In genomic region chr5:38725419-38725865, GRCh38 we compare ENCODE assay signal across 3 cellular contexts.
A peak's percentile ranks its signal among the peaks of the same experiment; 100 is the strongest.
TF ChIP-seq lines count a peak whose summit lies in the region.

No MANE protein-coding gene starts in this region.

TF ChIP-seq in liver, 16 proteins besides CTCF, POLR2A, EP300 and RAD21:
- TF ChIP-seq ATF3 (IDR thresholded peaks at IDR 0.05) (no peak), NR2F2 (IDR thresholded peaks at IDR 0.05) (peak; percentile 83), HNF4G (IDR thresholded peaks at IDR 0.05) (no peak), MAX (IDR thresholded peaks at IDR 0.05) (no peak), GABPA (IDR thresholded peaks at IDR 0.05 in 1 of 2, conservative IDR thresholded peaks at IDR 0.05 in 1 of 2) (no peak), FOXA2 (IDR thresholded peaks at IDR 0.05) (no peak), SP1 (IDR thresholded peaks at IDR 0.05) (no peak), HNF4A (conservative IDR thresholded peaks at IDR 0.05) (no peak), RXRA (IDR thresholded peaks at IDR 0.05) (peak; percentile 20 to 21), REST (IDR thresholded peaks at IDR 0.05) (no peak), EGR1 (IDR thresholded peaks at IDR 0.05; ENCODE audit: low read depth in 2 of 2) (no peak)

TF ChIP-seq in HepG2, 621 proteins besides CTCF, POLR2A, EP300 and RAD21:
- no peak for TF ChIP-seq ZNF609 (CRISPR knock-in tag; IDR thresholded peaks at IDR 0.05; ENCODE audit: borderline replicate concordance)
- TF ChIP-seq, protein P1, sequence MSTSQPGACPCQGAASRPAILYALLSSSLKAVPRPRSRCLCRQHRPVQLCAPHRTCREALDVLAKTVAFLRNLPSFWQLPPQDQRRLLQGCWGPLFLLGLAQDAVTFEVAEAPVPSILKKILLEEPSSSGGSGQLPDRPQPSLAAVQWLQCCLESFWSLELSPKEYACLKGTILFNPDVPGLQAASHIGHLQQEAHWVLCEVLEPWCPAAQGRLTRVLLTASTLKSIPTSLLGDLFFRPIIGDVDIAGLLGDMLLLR (CRISPR knock-in tag; IDR thresholded peaks at IDR 0.05): no peak
- TF ChIP-seq ZNF788 (CRISPR knock-in tag; IDR thresholded peaks at IDR 0.05; ENCODE audit: borderline replicate concordance): no peak
- TF ChIP-seq RARG (CRISPR knock-in tag; IDR thresholded peaks at IDR 0.05; ENCODE audit: low read depth): no peak
- no peak for TF ChIP-seq KLF6 (CRISPR knock-in tag; IDR thresholded peaks at IDR 0.05)
- TF ChIP-seq MTF2 (CRISPR knock-in tag; IDR thresholded peaks at IDR 0.05; ENCODE audit: borderline replicate concordance): no peak
- no peak for TF ChIP-seq DMAP1 (CRISPR knock-in tag; IDR thresholded peaks at IDR 0.05)
- TF ChIP-seq ASH2L (IDR thresholded peaks at IDR 0.05; ENCODE audit: insufficient read length, low read depth, low read length): no peak
- TF ChIP-seq MLLT10 (CRISPR knock-in tag; IDR thresholded peaks at IDR 0.05): no peak
- TF ChIP-seq ZBTB7A (CRISPR knock-in tag; IDR thresholded peaks at IDR 0.05): no peak
- no peak for TF ChIP-seq JUN (CRISPR knock-in tag; IDR thresholded peaks at IDR 0.05)
- TF ChIP-seq NFYC (CRISPR knock-in tag; IDR thresholded peaks at IDR 0.05): no peak
- no peak for TF ChIP-seq TRIM24 (CRISPR knock-in tag; IDR thresholded peaks at IDR 0.05)
- TF ChIP-seq, protein P2, sequence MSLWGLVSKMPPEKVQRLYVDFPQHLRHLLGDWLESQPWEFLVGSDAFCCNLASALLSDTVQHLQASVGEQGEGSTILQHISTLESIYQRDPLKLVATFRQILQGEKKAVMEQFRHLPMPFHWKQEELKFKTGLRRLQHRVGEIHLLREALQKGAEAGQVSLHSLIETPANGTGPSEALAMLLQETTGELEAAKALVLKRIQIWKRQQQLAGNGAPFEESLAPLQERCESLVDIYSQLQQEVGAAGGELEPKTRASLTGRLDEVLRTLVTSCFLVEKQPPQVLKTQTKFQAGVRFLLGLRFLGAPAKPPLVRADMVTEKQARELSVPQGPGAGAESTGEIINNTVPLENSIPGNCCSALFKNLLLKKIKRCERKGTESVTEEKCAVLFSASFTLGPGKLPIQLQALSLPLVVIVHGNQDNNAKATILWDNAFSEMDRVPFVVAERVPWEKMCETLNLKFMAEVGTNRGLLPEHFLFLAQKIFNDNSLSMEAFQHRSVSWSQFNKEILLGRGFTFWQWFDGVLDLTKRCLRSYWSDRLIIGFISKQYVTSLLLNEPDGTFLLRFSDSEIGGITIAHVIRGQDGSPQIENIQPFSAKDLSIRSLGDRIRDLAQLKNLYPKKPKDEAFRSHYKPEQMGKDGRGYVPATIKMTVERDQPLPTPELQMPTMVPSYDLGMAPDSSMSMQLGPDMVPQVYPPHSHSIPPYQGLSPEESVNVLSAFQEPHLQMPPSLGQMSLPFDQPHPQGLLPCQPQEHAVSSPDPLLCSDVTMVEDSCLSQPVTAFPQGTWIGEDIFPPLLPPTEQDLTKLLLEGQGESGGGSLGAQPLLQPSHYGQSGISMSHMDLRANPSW (CRISPR knock-in tag; IDR thresholded peaks at IDR 0.05; ENCODE audit: borderline replicate concordance): no peak
- no peak for TF ChIP-seq MED13 (CRISPR knock-in tag; IDR thresholded peaks at IDR 0.05)
- TF ChIP-seq, protein P3, sequence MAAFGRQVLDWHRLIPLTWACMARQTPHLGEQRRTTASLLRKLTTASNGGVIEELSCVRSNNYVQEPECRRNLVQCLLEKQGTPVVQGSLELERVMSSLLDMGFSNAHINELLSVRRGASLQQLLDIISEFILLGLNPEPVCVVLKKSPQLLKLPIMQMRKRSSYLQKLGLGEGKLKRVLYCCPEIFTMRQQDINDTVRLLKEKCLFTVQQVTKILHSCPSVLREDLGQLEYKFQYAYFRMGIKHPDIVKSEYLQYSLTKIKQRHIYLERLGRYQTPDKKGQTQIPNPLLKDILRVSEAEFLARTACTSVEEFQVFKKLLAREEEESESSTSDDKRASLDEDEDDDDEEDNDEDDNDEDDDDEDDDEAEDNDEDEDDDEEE (CRISPR knock-in tag; IDR thresholded peaks at IDR 0.05): no peak
- TF ChIP-seq CHD2 (IDR thresholded peaks at IDR 0.05; ENCODE audit: low read depth, low read length): no peak
- no peak for TF ChIP-seq PRPF4 (IDR thresholded peaks at IDR 0.05; ENCODE audit: low read depth, low read length, poor library complexity, severe bottlenecking)
- TF ChIP-seq POLR2AphosphoS2 (IDR thresholded peaks at IDR 0.05; ENCODE audit: low read depth, low read length): no peak
TF ChIP-seq in HepG2: peak in this region for 0.

TF ChIP-seq in H1, 55 proteins besides CTCF, POLR2A, EP300 and RAD21:
- TF ChIP-seq POU5F1 (IDR thresholded peaks at IDR 0.05; ENCODE audit: low read depth, low read length) (no peak), FOSL1 (IDR thresholded peaks at IDR 0.05; ENCODE audit: insufficient read depth, low read depth, low read length) (no peak), CEBPB (IDR thresholded peaks at IDR 0.05; ENCODE audit: low read depth, low read length) (no peak), CBX5 (IDR thresholded peaks at IDR 0.05; ENCODE audit: low read depth, low read length) (no peak), NANOG (IDR thresholded peaks at IDR 0.05; ENCODE audit: insufficient read depth, low read depth, low read length, poor library complexity, severe bottlenecking) (no peak), CTBP2 (IDR thresholded peaks at IDR 0.05; ENCODE audit: borderline replicate concordance, insufficient read depth, insufficient read length, low read length) (no peak), CHD1 (IDR thresholded peaks at IDR 0.05; ENCODE audit: low read depth, low read length) (no peak), RNF2 (IDR thresholded peaks at IDR 0.05; ENCODE audit: borderline replicate concordance, low read depth, low read length, missing control alignments, poor library complexity, severe bottlenecking) (no peak), NRF1 (IDR thresholded peaks at IDR 0.05; ENCODE audit: low read depth, low read length) (no peak), SIX5 (IDR thresholded peaks at IDR 0.05; ENCODE audit: low read depth, low read length) (no peak), MAFK (IDR thresholded peaks at IDR 0.05; ENCODE audit: low read depth, low read length) (no peak), RBBP5 (IDR thresholded peaks at IDR 0.05; ENCODE audit: borderline replicate concordance, low read depth, low read length) (no peak), POLR2AphosphoS5 (IDR thresholded peaks at IDR 0.05; ENCODE audit: low read depth, low read length) (no peak), BRCA1 (IDR thresholded peaks at IDR 0.05; ENCODE audit: low read depth, low read length) (no peak), SIRT6 (IDR thresholded peaks at IDR 0.05; ENCODE audit: low read length) (no peak), ATF3 (IDR thresholded peaks at IDR 0.05; ENCODE audit: insufficient read depth, low read depth, low read length) (no peak), JUND (IDR thresholded peaks at IDR 0.05; ENCODE audit: low read length) (no peak), SP1 (IDR thresholded peaks at IDR 0.05; ENCODE audit: low read depth, low read length) (no peak), BACH1 (IDR thresholded peaks at IDR 0.05; ENCODE audit: low read length) (no peak)
